ENCODE assay signal across 9 cellular contexts in genomic region chr14:74973003-74973614, GRCh38. TPM values are rescaled to one million over a fixed set of nuclear protein-coding genes. Genes with fewer than 3 reads are reported as not detected.
DNase-seq lines count a peak whose midpoint lies in the region; ATAC-seq, FAIRE-seq and TF ChIP-seq lines count a peak whose summit lies in the region.
"Had no signal": no experiment of that assay in that cellular context is flagged by ENCODE, and none has a peak within 500 bp of the region (broad histone marks: within the 10 kb centered on the region; RNA-seq: fewer than 3 reads in every experiment).

No MANE protein-coding gene starts in this region.

- no peak overlapping the region for H3K4me3 Mint-ChIP-seq in astrocyte (ENCODE audit: unreplicated experiment)
- H3K4me3 Mint-ChIP-seq in nephron progenitor cell: no peak overlapping the region

- intact Hi-C loops in lower lobe of right lung (cut with DNase I): no loop called here

- H3K27ac ChIP-seq in astrocyte (ENCODE audit: low read depth, low read length): no peak overlapping the region
- peak overlapping the region; percentile 3 for H3K27ac ChIP-seq in lower lobe of right lung

- H2AFZ ChIP-seq in astrocyte (ENCODE audit: low read depth, low read length): peak overlapping the region; percentile 52

- H3K4me1 ChIP-seq in astrocyte (ENCODE audit: insufficient read depth, low read length): peaks cover 6% of the 10 kb centered on the region
- peaks cover 16% of the 10 kb centered on the region for H3K4me1 ChIP-seq in lower lobe of right lung

- no peak for TF ChIP-seq POLR2A in GM18505 (IDR thresholded peaks at IDR 0.05; ENCODE audit: borderline replicate concordance, extremely low read depth, insufficient read depth, insufficient read length)

- H3K79me2 ChIP-seq in astrocyte (ENCODE audit: insufficient read depth, low read length): no peaks in the 10 kb centered on the region

- no peak overlapping the region for H3K4me3 ChIP-seq in astrocyte (ENCODE audit: insufficient read depth, low read depth, low read length)
- no peak overlapping the region for H3K4me3 ChIP-seq in lower lobe of right lung

- H4K20me1 ChIP-seq in astrocyte (ENCODE audit: insufficient read depth, low read length): no peaks in the 10 kb centered on the region

- no peaks in the 10 kb centered on the region for H3K36me3 ChIP-seq in astrocyte (ENCODE audit: insufficient read depth, low read length)
- no peaks in the 10 kb centered on the region for H3K36me3 ChIP-seq in lower lobe of right lung

- no peak overlapping the region for H3K4me2 ChIP-seq in astrocyte (ENCODE audit: low read length)

- H3K9me3 ChIP-seq in astrocyte (ENCODE audit: insufficient read depth, low read depth, low read length) (no peaks in the 10 kb centered on the region), lower lobe of right lung (no peaks in the 10 kb centered on the region)

- peaks cover 2% of the 10 kb centered on the region for H3K27me3 ChIP-seq in astrocyte (ENCODE audit: insufficient read depth, low read length)
- H3K27me3 ChIP-seq in lower lobe of right lung (ENCODE audit: low read depth): no peaks in the 10 kb centered on the region

- H3K27ac Mint-ChIP-seq in astrocyte (ENCODE audit: unreplicated experiment) (no peak overlapping the region), nephron progenitor cell (no peak overlapping the region)

- ATAC-seq in lower lobe of right lung (peak; percentile 41), GM18505 (IDR thresholded peaks at IDR 0.05; ENCODE audit: unreplicated experiment) (no peak), omental fat pad (ENCODE audit: low FRiP score) (no peak)

- H3K27me3 Mint-ChIP-seq in astrocyte (ENCODE audit: low read depth, unreplicated experiment): peaks cover 2% of the 10 kb centered on the region
- H3K27me3 Mint-ChIP-seq in nephron progenitor cell (ENCODE audit: low read depth, poor library complexity): peaks cover 20% of the 10 kb centered on the region

- H3K9me3 Mint-ChIP-seq in astrocyte (ENCODE audit: unreplicated experiment): no peaks in the 10 kb centered on the region
- H3K9me3 Mint-ChIP-seq in nephron progenitor cell: no peaks in the 10 kb centered on the region

- H3K36me3 Mint-ChIP-seq in astrocyte (ENCODE audit: low read depth, unreplicated experiment) (peaks cover 2% of the 10 kb centered on the region), nephron progenitor cell (ENCODE audit: low read depth) (no peaks in the 10 kb centered on the region)

- H3K9ac ChIP-seq in astrocyte (ENCODE audit: low read length): no peak overlapping the region

- H3K4me1 Mint-ChIP-seq in astrocyte (ENCODE audit: low read depth, unreplicated experiment) (peaks cover 5% of the 10 kb centered on the region), nephron progenitor cell (peaks cover 46% of the 10 kb centered on the region)

- TF ChIP-seq CTCF in astrocyte (IDR thresholded peaks at IDR 0.05; ENCODE audit: insufficient read depth, low read depth, low read length) (no peak), lower lobe of right lung (IDR thresholded peaks at IDR 0.05) (no peak), nephron progenitor cell (IDR thresholded peaks at IDR 0.05) (no peak), omental fat pad (IDR thresholded peaks at IDR 0.05) (no peak)

- no peak for FAIRE-seq in astrocyte (lab: Jason Lieb, UNC)

- DNase-seq in stimulated activated CD4-positive, alpha-beta T cell treated with anti-CD3 and anti-CD28 coated beads, Interleukin-12 subunit alpha, Interleukin-12 subunit beta, amount 100 ng/mL, for 4 hours: peak; percentile 18
- no peak for DNase-seq in stimulated activated CD4-positive, alpha-beta T cell treated with anti-CD3 and anti-CD28 coated beads, Interleukin-4, amount 100 ng/mL, for 24 hours
- DNase-seq in astrocyte (ENCODE audit: low read depth) (peak; percentile 35), lower lobe of right lung (no peak), nephron progenitor cell (no peak), NOMO-1 treated with dmso at 0.1 percent for 144 hours (lab: John Stamatoyannopoulos, UW; ENCODE audit: unreplicated experiment) (no peak), omental fat pad (ENCODE audit: low spot score) (no peak)
- DNase-seq: NCI-H2029 treated with DMSO at 0.1 percent for 48 hours had no signal

RNA-seq across cellular contexts. Expression of gene PGF, which starts 17.7 kb away (rescaled TPM):
- total RNA-seq in astrocyte: 2.5 and 3.5 TPM in 2 replicates
- 3.0 TPM for total RNA-seq in lower lobe of right lung
- total RNA-seq in omental fat pad: 10 to 100 TPM in 1 of 4 donors, 1 to 10 TPM in 3; 3.2 to 28.4 (median 7.1) TPM

RNA-seq across cellular contexts. Expression of gene EIF2B2, which starts 29.6 kb away (rescaled TPM):
- 37.7 TPM in 2 replicates for total RNA-seq in astrocyte
- 30.4 TPM for total RNA-seq in lower lobe of right lung
- total RNA-seq in omental fat pad: 10 to 100 TPM; 23.6 to 42.0 (median 35.2) TPM

RNA-seq across cellular contexts. Expression of gene RPS6KL1, which starts 50.0 kb away (rescaled TPM):
- total RNA-seq in astrocyte (0.70 and 1.7 TPM in 2 replicates), lower lobe of right lung (2.0 TPM), omental fat pad (1 to 10 TPM; 1.3 to 5.2 (median 1.5) TPM)

Comparison
In these comparisons a context has a peak if more than half of its experiments do, and no peak if none do; other contexts are left out.
1. DNase-seq: peak in stimulated activated CD4-positive, alpha-beta T cell treated with anti-CD3 and anti-CD28 coated beads, Interleukin-12 subunit alpha, Interleukin-12 subunit beta, amount 100 ng/mL, for 4 hours (single experiment) and astrocyte (single experiment); none in stimulated activated CD4-positive, alpha-beta T cell treated with anti-CD3 and anti-CD28 coated beads, Interleukin-4, amount 100 ng/mL, for 24 hours (single experiment), lower lobe of right lung (single experiment), nephron progenitor cell (single experiment), NOMO-1 treated with dmso at 0.1 percent for 144 hours (single experiment) and omental fat pad (single experiment).
2. ATAC-seq: peak in lower lobe of right lung (2 of 2); none in GM18505 (single experiment) and omental fat pad (single experiment).